11 cellular contexts compared by ENCODE assay signal in the genomic region with DNA sequence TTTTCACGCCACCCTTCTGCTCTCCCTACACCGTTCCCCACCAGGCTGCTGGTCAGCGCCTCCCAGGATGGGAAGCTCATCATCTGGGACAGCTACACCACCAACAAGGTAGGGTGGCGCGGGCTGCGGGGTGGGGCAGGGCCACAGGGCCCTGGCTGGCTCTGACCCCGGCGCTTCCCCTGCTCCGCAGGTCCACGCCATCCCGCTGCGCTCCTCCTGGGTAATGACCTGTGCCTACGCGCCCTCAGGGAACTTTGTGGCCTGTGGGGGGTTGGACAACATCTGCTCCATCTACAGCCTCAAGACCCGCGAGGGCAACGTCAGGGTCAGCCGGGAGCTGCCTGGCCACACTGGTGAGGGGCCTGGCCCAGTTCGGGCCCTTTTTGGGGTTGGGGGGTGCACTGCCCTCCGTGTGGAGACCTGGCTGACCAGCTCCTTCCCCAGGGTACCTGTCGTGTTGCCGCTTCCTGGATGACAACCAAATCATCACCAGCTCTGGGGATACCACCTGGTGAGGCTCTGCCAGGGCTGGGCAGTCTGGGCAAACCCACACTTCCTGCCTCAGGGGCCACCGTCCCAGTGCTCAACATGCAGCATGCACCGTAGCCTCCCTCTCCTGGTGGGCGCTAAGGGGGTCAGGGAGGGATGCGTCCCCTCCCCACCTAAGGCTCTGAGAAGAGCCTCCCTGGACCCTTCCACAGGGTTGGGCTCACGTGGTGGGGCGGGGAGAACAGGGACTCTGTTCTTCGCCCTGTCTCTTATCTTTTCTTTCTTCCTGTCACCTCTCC. TPM values are rescaled to one million over a fixed set of nuclear protein-coding genes. Genes with fewer than 3 reads are reported as not detected.
DNase-seq lines count a peak whose midpoint lies in the region; ATAC-seq lines count a peak whose summit lies in the region.
"Had no signal": no experiment of that assay in that cellular context is flagged by ENCODE, and none has a peak within 500 bp of the region (broad histone marks: within the 10 kb centered on the region; RNA-seq: fewer than 3 reads in every experiment).

No MANE protein-coding gene starts in this region.

- peaks cover 46% of the 10 kb centered on the region for H3K4me1 Mint-ChIP-seq in activated CD4-positive, alpha-beta T cell treated with anti-CD3 and anti-CD28 coated beads, Interleukin-2, amount 10 ng/mL, durations not matched to agents 7 days and 5 days
- peaks cover 24% of the 10 kb centered on the region for H3K4me1 Mint-ChIP-seq in activated CD4-positive, alpha-beta memory T cell treated with anti-CD3 and anti-CD28 coated beads for 36 hours (ENCODE audit: low read depth)
- H3K4me1 Mint-ChIP-seq in stimulated activated memory B cell treated with anti-CD40 and anti-IgM and Interleukin-4, amounts not matched to agents 10 μg/mL and 1 μg/mL and 100 μg/mL, for 72 hours: peaks cover 29% of the 10 kb centered on the region

- no peak for ATAC-seq in stimulated activated memory B cell treated with anti-CD40 and anti-IgM and Interleukin-4, amounts not matched to agents 10 μg/mL and 1 μg/mL and 100 μg/mL, for 72 hours

- H3K27ac Mint-ChIP-seq in activated CD4-positive, alpha-beta T cell treated with anti-CD3 and anti-CD28 coated beads, Interleukin-2, amount 10 ng/mL, durations not matched to agents 7 days and 5 days: peak overlapping the region; percentile 68
- H3K27ac Mint-ChIP-seq in activated CD4-positive, alpha-beta memory T cell treated with anti-CD3 and anti-CD28 coated beads for 36 hours: peak overlapping the region; percentile 60
- peak overlapping the region; percentile 14 for H3K27ac Mint-ChIP-seq in stimulated activated memory B cell treated with anti-CD40 and anti-IgM and Interleukin-4, amounts not matched to agents 10 μg/mL and 1 μg/mL and 100 μg/mL, for 72 hours

- peaks cover 31% of the 10 kb centered on the region for H3K36me3 Mint-ChIP-seq in activated CD4-positive, alpha-beta T cell treated with anti-CD3 and anti-CD28 coated beads, Interleukin-2, amount 10 ng/mL, durations not matched to agents 7 days and 5 days (ENCODE audit: low read depth)
- peaks cover 35% of the 10 kb centered on the region for H3K36me3 Mint-ChIP-seq in activated CD4-positive, alpha-beta memory T cell treated with anti-CD3 and anti-CD28 coated beads for 36 hours
- peaks cover 33% of the 10 kb centered on the region for H3K36me3 Mint-ChIP-seq in stimulated activated memory B cell treated with anti-CD40 and anti-IgM and Interleukin-4, amounts not matched to agents 10 μg/mL and 1 μg/mL and 100 μg/mL, for 72 hours

- CTCF ChIA-PET in activated CD4-positive, alpha-beta T cell treated with anti-CD3 and anti-CD28 coated beads, Interleukin-2, amount 10 ng/mL, durations not matched to agents 7 days and 5 days (lab: Charles Lee): interaction anchor here (0.5 to 3.2 kb wide), 5 partner anchors 25 to 112 kb away, joined by 3 to 12 read pairs (median 3); a partner anchor contains a TSS
- CTCF ChIA-PET in activated CD4-positive, alpha-beta memory T cell treated with anti-CD3 and anti-CD28 coated beads for 36 hours (lab: Charles Lee): interaction anchor here (1.9 to 6.8 kb wide), 3 partner anchors 14 to 28 kb away, joined by 8 to 61 read pairs (median 17); a partner anchor contains a TSS

- H3K4me3 Mint-ChIP-seq in activated CD4-positive, alpha-beta T cell treated with anti-CD3 and anti-CD28 coated beads, Interleukin-2, amount 10 ng/mL, durations not matched to agents 7 days and 5 days: no peak overlapping the region
- peak overlapping the region; percentile 39 for H3K4me3 Mint-ChIP-seq in activated CD4-positive, alpha-beta memory T cell treated with anti-CD3 and anti-CD28 coated beads for 36 hours
- H3K4me3 Mint-ChIP-seq in stimulated activated memory B cell treated with anti-CD40 and anti-IgM and Interleukin-4, amounts not matched to agents 10 μg/mL and 1 μg/mL and 100 μg/mL, for 72 hours: peak overlapping the region; percentile 58

- intact Hi-C loops in activated CD4-positive, alpha-beta memory T cell treated with anti-CD3 and anti-CD28 coated beads for 36 hours (cut with micrococcal nuclease): no loop called here
- intact Hi-C loops in posterior vena cava (cut with DNase I): no loop called here

- DNase-seq in activated CD4-positive, alpha-beta T cell treated with anti-CD3 and anti-CD28 coated beads, Interleukin-2, amount 10 ng/mL, durations not matched to agents 7 days and 5 days: no peak
- DNase-seq in activated CD4-positive, alpha-beta T cell treated with anti-CD3 and anti-CD28 coated beads for 48 hours: no peak
- no peak for DNase-seq in activated CD4-positive, alpha-beta memory T cell treated with anti-CD3 and anti-CD28 coated beads for 36 hours
- DNase-seq in hepatic stellate cell (ENCODE audit: low spot score) (peak; percentile 5), posterior vena cava (ENCODE audit: low spot score) (no peak), NCI-H2081 (lab: John Stamatoyannopoulos, UW) (no peak), kidney tubule cell (ENCODE audit: low spot score) (no peak)
- DNase-seq: NCI-H1105, NCI-H748 treated with DMSO at 0.1 percent for 48 hours had no signal

- H3K9me3 Mint-ChIP-seq in activated CD4-positive, alpha-beta T cell treated with anti-CD3 and anti-CD28 coated beads, Interleukin-2, amount 10 ng/mL, durations not matched to agents 7 days and 5 days: no peaks in the 10 kb centered on the region
- no peaks in the 10 kb centered on the region for H3K9me3 Mint-ChIP-seq in activated CD4-positive, alpha-beta memory T cell treated with anti-CD3 and anti-CD28 coated beads for 36 hours
- no peaks in the 10 kb centered on the region for H3K9me3 Mint-ChIP-seq in stimulated activated memory B cell treated with anti-CD40 and anti-IgM and Interleukin-4, amounts not matched to agents 10 μg/mL and 1 μg/mL and 100 μg/mL, for 72 hours

- no peaks in the 10 kb centered on the region for H3K27me3 Mint-ChIP-seq in activated CD4-positive, alpha-beta T cell treated with anti-CD3 and anti-CD28 coated beads, Interleukin-2, amount 10 ng/mL, durations not matched to agents 7 days and 5 days
- H3K27me3 Mint-ChIP-seq in activated CD4-positive, alpha-beta memory T cell treated with anti-CD3 and anti-CD28 coated beads for 36 hours: no peaks in the 10 kb centered on the region
- no peaks in the 10 kb centered on the region for H3K27me3 Mint-ChIP-seq in stimulated activated memory B cell treated with anti-CD40 and anti-IgM and Interleukin-4, amounts not matched to agents 10 μg/mL and 1 μg/mL and 100 μg/mL, for 72 hours

- POLR2A ChIA-PET in activated CD4-positive, alpha-beta T cell treated with anti-CD3 and anti-CD28 coated beads, Interleukin-2, amount 10 ng/mL, durations not matched to agents 7 days and 5 days (lab: Charles Lee): no interaction called here
- POLR2A ChIA-PET in activated CD4-positive, alpha-beta memory T cell treated with anti-CD3 and anti-CD28 coated beads for 36 hours (lab: Charles Lee): interaction anchor here (0.7 to 1.2 kb wide), 4 partner anchors 8 to 112 kb away, joined by 3 read pairs; a partner anchor contains a TSS

RNA-seq across cellular contexts. Expression of a gene that starts 4.0 kb away (rescaled TPM):
- total RNA-seq in activated CD4-positive, alpha-beta T cell treated with anti-CD3 and anti-CD28 coated beads, Interleukin-2, amount 10 ng/mL, durations not matched to agents 7 days and 5 days: 100 to 1,000 TPM; 238 to 249 TPM
- total RNA-seq in activated CD4-positive, alpha-beta memory T cell treated with anti-CD3 and anti-CD28 coated beads for 36 hours: 100 to 1,000 TPM; 228 to 231 TPM
- 100 to 1,000 TPM; 173 to 199 TPM for total RNA-seq in posterior vena cava

RNA-seq across cellular contexts. Expression of a gene that starts 16.5 kb away (rescaled TPM):
- total RNA-seq in activated CD4-positive, alpha-beta T cell treated with anti-CD3 and anti-CD28 coated beads, Interleukin-2, amount 10 ng/mL, durations not matched to agents 7 days and 5 days: 10 to 100 TPM; 48.7 to 55.5 TPM
- 10 to 100 TPM; 40.2 to 40.5 TPM for total RNA-seq in activated CD4-positive, alpha-beta memory T cell treated with anti-CD3 and anti-CD28 coated beads for 36 hours
- total RNA-seq in posterior vena cava: 10 to 100 TPM; 23.1 to 25.8 TPM

RNA-seq across cellular contexts. Expression of a gene that starts 21.3 kb away (rescaled TPM):
- not detected for total RNA-seq in activated CD4-positive, alpha-beta T cell treated with anti-CD3 and anti-CD28 coated beads, Interleukin-2, amount 10 ng/mL, durations not matched to agents 7 days and 5 days
- total RNA-seq in activated CD4-positive, alpha-beta memory T cell treated with anti-CD3 and anti-CD28 coated beads for 36 hours: not detected
- total RNA-seq in posterior vena cava: not detected
- total RNA-seq: fibroblast of lung had no signal

RNA-seq across cellular contexts. Expression of a gene that starts 28.4 kb away (rescaled TPM):
- total RNA-seq in activated CD4-positive, alpha-beta T cell treated with anti-CD3 and anti-CD28 coated beads, Interleukin-2, amount 10 ng/mL, durations not matched to agents 7 days and 5 days: 10 to 100 TPM; 39.9 to 40.5 TPM
- 10 to 100 TPM; 38.7 to 42.2 TPM for total RNA-seq in activated CD4-positive, alpha-beta memory T cell treated with anti-CD3 and anti-CD28 coated beads for 36 hours
- 10 to 100 TPM; 17.1 to 23.0 TPM for total RNA-seq in posterior vena cava

RNA-seq across cellular contexts. Expression of a gene that starts 36.1 kb away (rescaled TPM):
- 1 to 10 TPM; 7.3 to 9.8 TPM for total RNA-seq in activated CD4-positive, alpha-beta T cell treated with anti-CD3 and anti-CD28 coated beads, Interleukin-2, amount 10 ng/mL, durations not matched to agents 7 days and 5 days
- total RNA-seq in activated CD4-positive, alpha-beta memory T cell treated with anti-CD3 and anti-CD28 coated beads for 36 hours: 1 to 10 TPM; 8.7 to 9.9 TPM
- total RNA-seq in posterior vena cava: under 1 TPM; 0.57 to 0.83 TPM
- total RNA-seq: fibroblast of lung had no signal

Comparison
In these comparisons a context has a peak if more than half of its experiments do, and no peak if none do; other contexts are left out.
1. H3K27ac Mint-ChIP-seq: peak in every context shown above with its lines; median percentile 68 in activated CD4-positive, alpha-beta T cell treated with anti-CD3 and anti-CD28 coated beads, Interleukin-2, amount 10 ng/mL, durations not matched to agents 7 days and 5 days; 60 in activated CD4-positive, alpha-beta memory T cell treated with anti-CD3 and anti-CD28 coated beads for 36 hours; 14 in stimulated activated memory B cell treated with anti-CD40 and anti-IgM and Interleukin-4, amounts not matched to agents 10 μg/mL and 1 μg/mL and 100 μg/mL, for 72 hours.